Comparison of ENCODE assay signal across 13 cellular contexts in genomic region chr6:431504-431903, GRCh38. TPM values are rescaled to one million over a fixed set of nuclear protein-coding genes. Genes with fewer than 3 reads are reported as not detected.
DNase-seq lines count a peak whose midpoint lies in the region; ATAC-seq lines count a peak whose summit lies in the region.
"Had no signal": no experiment of that assay in that cellular context is flagged by ENCODE, and none has a peak within 500 bp of the region (broad histone marks: within the 10 kb centered on the region; RNA-seq: fewer than 3 reads in every experiment).

No MANE protein-coding gene starts in this region.

- H3K27ac Mint-ChIP-seq in activated CD4-positive, alpha-beta T cell treated with anti-CD3 and anti-CD28 coated beads for 36 hours, result peak overlapping the region; percentile 84

- H3K36me3 Mint-ChIP-seq in activated CD4-positive, alpha-beta T cell treated with anti-CD3 and anti-CD28 coated beads for 36 hours (ENCODE audit: low read depth), result no peaks in the 10 kb centered on the region
- H3K36me3 Mint-ChIP-seq: CD4-positive, CD25-positive, alpha-beta regulatory T cell had no signal

- intact Hi-C loops in activated CD4-positive, alpha-beta T cell treated with anti-CD3 and anti-CD28 coated beads for 36 hours (cut with DNase I, micrococcal nuclease), result no loop called here

- POLR2A ChIA-PET in activated CD4-positive, alpha-beta T cell treated with anti-CD3 and anti-CD28 coated beads for 36 hours (lab: Charles Lee), result interaction anchor here (0.5 to 2.0 kb wide), 15 partner anchors 9 to 68 kb away, joined by 3 to 10 read pairs (median 4); partner anchors contain the start of gene IRF4

- DNase-seq in activated CD4-positive, alpha-beta T cell treated with anti-CD3 and anti-CD28 coated beads for 36 hours, result peak; percentile 59
- no peak for DNase-seq in activated CD4-positive, alpha-beta T cell treated with anti-CD3 and anti-CD28 coated beads, Interleukin-2, amount 50 U/mL, for 4 hours
- DNase-seq in left lobe of liver (ENCODE audit: low spot score) (peak; percentile 29), DMS53 treated with DMSO at 0.1 percent for 48 hours (lab: John Stamatoyannopoulos, UW; ENCODE audit: unreplicated experiment) (no peak), NK-92 (lab: John Stamatoyannopoulos, UW; ENCODE audit: unreplicated experiment) (no peak)
- DNase-seq: NCI-H510A, substantia nigra, SW 1271 had no signal

- CTCF ChIA-PET in activated CD4-positive, alpha-beta T cell treated with anti-CD3 and anti-CD28 coated beads for 36 hours (lab: Charles Lee), result interaction anchor here (0.7 to 2.1 kb wide), 14 partner anchors 8 to 127 kb away, joined by 3 to 8 read pairs (median 4); no protein-coding TSS in a partner anchor

- H3K4me1 Mint-ChIP-seq in activated CD4-positive, alpha-beta T cell treated with anti-CD3 and anti-CD28 coated beads for 36 hours, result peaks cover 71% of the 10 kb centered on the region

- peak overlapping the region; percentile 1 for H3K4me3 Mint-ChIP-seq in activated CD4-positive, alpha-beta T cell treated with anti-CD3 and anti-CD28 coated beads for 36 hours
- H3K4me3 Mint-ChIP-seq: CD4-positive, CD25-positive, alpha-beta regulatory T cell; central memory CD8-positive, alpha-beta T cell had no signal

- H3K27me3 Mint-ChIP-seq in activated CD4-positive, alpha-beta T cell treated with anti-CD3 and anti-CD28 coated beads for 36 hours, result no peaks in the 10 kb centered on the region
- H3K27me3 Mint-ChIP-seq: central memory CD8-positive, alpha-beta T cell had no signal

- ATAC-seq in activated CD4-positive, alpha-beta T cell treated with anti-CD3 and anti-CD28 coated beads for 36 hours, result peak; percentile 43
- peak; percentile 57 for ATAC-seq in GM21447 (IDR thresholded peaks at IDR 0.05; ENCODE audit: unreplicated experiment)
- peak; percentile 59 for ATAC-seq in HG03442 (IDR thresholded peaks at IDR 0.05; ENCODE audit: unreplicated experiment)
- no peak for ATAC-seq in left lobe of liver
- no peak for ATAC-seq in GM21619 (IDR thresholded peaks at IDR 0.05; ENCODE audit: unreplicated experiment)

- H3K9me3 Mint-ChIP-seq in activated CD4-positive, alpha-beta T cell treated with anti-CD3 and anti-CD28 coated beads for 36 hours (ENCODE audit: low read depth), result no peaks in the 10 kb centered on the region
- H3K9me3 Mint-ChIP-seq: CD4-positive, CD25-positive, alpha-beta regulatory T cell; central memory CD8-positive, alpha-beta T cell had no signal

RNA-seq across cellular contexts. Expression of gene IRF4, which starts 40.0 kb away (rescaled TPM):
- total RNA-seq in activated CD4-positive, alpha-beta T cell treated with anti-CD3 and anti-CD28 coated beads for 36 hours, result 100 to 1,000 TPM; 601 to 617 TPM
- total RNA-seq in left lobe of liver, result 1.7 TPM

Comparison
In these comparisons a context has a peak if more than half of its experiments do, and no peak if none do; other contexts are left out.
1. DNase-seq: peak in activated CD4-positive, alpha-beta T cell treated with anti-CD3 and anti-CD28 coated beads for 36 hours (single experiment) and left lobe of liver (single experiment); none in activated CD4-positive, alpha-beta T cell treated with anti-CD3 and anti-CD28 coated beads, Interleukin-2, amount 50 U/mL, for 4 hours (0 of 2), DMS53 treated with DMSO at 0.1 percent for 48 hours (single experiment) and NK-92 (single experiment).
2. ATAC-seq: peak in activated CD4-positive, alpha-beta T cell treated with anti-CD3 and anti-CD28 coated beads for 36 hours (single experiment), GM21447 (single experiment) and HG03442 (single experiment); none in left lobe of liver (single experiment) and GM21619 (single experiment).
3. RNA of gene IRF4, which starts 40.0 kb away (total RNA-seq): 601 to 617 TPM in activated CD4-positive, alpha-beta T cell treated with anti-CD3 and anti-CD28 coated beads for 36 hours; 1.7 TPM in left lobe of liver (single experiment); every median in the first group is over 100 times any median in the second.